Comparison of ENCODE assay signal across 10 cellular contexts in the genomic region with DNA sequence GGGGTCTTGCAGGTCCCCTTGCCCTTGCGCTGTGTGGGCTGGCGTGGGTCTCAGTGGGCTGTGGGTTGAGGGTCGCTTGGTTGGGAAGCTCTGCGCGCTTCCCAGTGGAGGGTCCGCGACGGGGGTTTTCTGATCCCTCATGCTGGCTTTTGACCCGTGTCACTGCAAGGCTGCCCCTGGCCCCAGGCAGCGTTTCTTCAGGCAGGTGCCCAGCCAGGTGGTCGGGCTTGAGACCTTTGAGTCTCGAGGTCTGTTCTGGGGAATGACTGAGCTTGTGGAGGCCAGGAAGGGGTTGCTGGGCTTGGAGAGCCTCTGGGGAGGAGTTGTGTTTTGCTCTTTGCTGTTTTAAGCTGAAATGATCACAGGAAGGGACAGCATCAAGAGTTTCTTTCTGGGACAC. TPM values are rescaled to one million over a fixed set of nuclear protein-coding genes. Genes with fewer than 3 reads are reported as not detected.
DNase-seq lines count a peak whose midpoint lies in the region; ATAC-seq and TF ChIP-seq lines count a peak whose summit lies in the region.
"Had no signal": no experiment of that assay in that cellular context is flagged by ENCODE, and none has a peak within 500 bp of the region (broad histone marks: within the 10 kb centered on the region; RNA-seq: fewer than 3 reads in every experiment).

No MANE protein-coding gene starts in this region.

- intact Hi-C loops in ovary (cut with DNase I), result loop anchor here (5.0 kb wide), 4 partner anchors 36 to 79 kb away; a partner anchor contains a TSS

- POLR2A ChIA-PET in activated CD4-positive, alpha-beta memory T cell treated with anti-CD3 and anti-CD28 coated beads, Interleukin-2, amount 10 ng/mL, durations not matched to agents 7 days and 5 days (lab: Charles Lee), result interaction anchor here (0.6 to 9.5 kb wide), 10 partner anchors 22 to 290 kb away, joined by 3 to 148 read pairs (median 18); a partner anchor contains a TSS

- no peak for ATAC-seq in CD4-positive, CD25-positive, alpha-beta regulatory T cell (ENCODE audit: low read depth in 2 of 2)
- ATAC-seq in HG03378 (IDR thresholded peaks at IDR 0.05; ENCODE audit: unreplicated experiment) (no peak), GM21576 (IDR thresholded peaks at IDR 0.05; ENCODE audit: unreplicated experiment) (no peak)

- CTCF ChIA-PET in activated CD4-positive, alpha-beta memory T cell treated with anti-CD3 and anti-CD28 coated beads, Interleukin-2, amount 10 ng/mL, durations not matched to agents 7 days and 5 days (lab: Charles Lee), result interaction anchor here (1.6 to 3.3 kb wide), 8 partner anchors 16 to 158 kb away, joined by 3 to 22 read pairs (median 10); a partner anchor contains a TSS

- DNase-seq in CD4-positive, CD25-positive, alpha-beta regulatory T cell, result no peak
- no peak for DNase-seq in activated CD4-positive, alpha-beta memory T cell treated with anti-CD3 and anti-CD28 coated beads, Interleukin-2, amount 10 ng/mL, durations not matched to agents 7 days and 5 days
- DNase-seq in fibroblast of pulmonary artery (ENCODE audit: low read depth), result peak; percentile 19
- no peak for DNase-seq in ovary
- DNase-seq in NCI-H2227 (lab: John Stamatoyannopoulos, UW; ENCODE audit: unreplicated experiment), result no peak
- DNase-seq in SKM-1 (lab: John Stamatoyannopoulos, UW; ENCODE audit: unreplicated experiment), result no peak
- DNase-seq: HCEC 1CT; stimulated activated CD4-positive, alpha-beta T cell treated with anti-CD3 and anti-CD28 coated beads, Interleukin-2, amount 100 ng/mL, for 24 hours had no signal

- H3K4me3 ChIP-seq in CD4-positive, CD25-positive, alpha-beta regulatory T cell (ENCODE audit: low read depth, low read length), result peak overlapping the region; percentile 66
- H3K4me3 ChIP-seq in fibroblast of pulmonary artery (replicated peaks; ENCODE audit: low read depth, low read length) (peak overlapping the region; percentile 81), ovary (peak overlapping the region; percentile 25)

- no peaks in the 10 kb centered on the region for H3K9me3 ChIP-seq in CD4-positive, CD25-positive, alpha-beta regulatory T cell (ENCODE audit: control insufficient read depth in 2 of 2, low read length in 2 of 2)
- no peaks in the 10 kb centered on the region for H3K9me3 ChIP-seq in ovary

- H3K27me3 Mint-ChIP-seq in CD4-positive, CD25-positive, alpha-beta regulatory T cell, result peaks cover 21% of the 10 kb centered on the region
- H3K27me3 Mint-ChIP-seq in activated CD4-positive, alpha-beta memory T cell treated with anti-CD3 and anti-CD28 coated beads, Interleukin-2, amount 10 ng/mL, durations not matched to agents 7 days and 5 days, result no peaks in the 10 kb centered on the region

- peak overlapping the region; percentile 84 to 98 (median 94) for H3K27ac Mint-ChIP-seq in CD4-positive, CD25-positive, alpha-beta regulatory T cell
- H3K27ac Mint-ChIP-seq in activated CD4-positive, alpha-beta memory T cell treated with anti-CD3 and anti-CD28 coated beads, Interleukin-2, amount 10 ng/mL, durations not matched to agents 7 days and 5 days, result peak overlapping the region; percentile 90

- WGBS in ovary, 3 donors, result 53 to 68% (median 59%) methylated on average over 12 of the region's 12 CpGs

- TF ChIP-seq CTCF in fibroblast of pulmonary artery (IDR thresholded peaks at IDR 0.05; ENCODE audit: low read length, missing control alignments) (no peak), ovary (IDR thresholded peaks at IDR 0.05) (no peak)

- peaks cover 13 to 76% (median 41%) of the 10 kb centered on the region in 4 donors for H3K4me1 Mint-ChIP-seq in CD4-positive, CD25-positive, alpha-beta regulatory T cell
- peaks cover 63% of the 10 kb centered on the region for H3K4me1 Mint-ChIP-seq in activated CD4-positive, alpha-beta memory T cell treated with anti-CD3 and anti-CD28 coated beads, Interleukin-2, amount 10 ng/mL, durations not matched to agents 7 days and 5 days

- H3K27me3 ChIP-seq in CD4-positive, CD25-positive, alpha-beta regulatory T cell (ENCODE audit: control insufficient read depth, insufficient read depth, low read length), result no peaks in the 10 kb centered on the region
- H3K27me3 ChIP-seq in ovary, result no peaks in the 10 kb centered on the region

- H3K27ac ChIP-seq in CD4-positive, CD25-positive, alpha-beta regulatory T cell (ENCODE audit: insufficient read depth, low read length, poor library complexity, severe bottlenecking), result peak overlapping the region; percentile 84
- peak overlapping the region in 1 of 2 donors; percentile 68 for H3K27ac ChIP-seq in ovary

- no peak for TF ChIP-seq POLR2A in ovary (IDR thresholded peaks at IDR 0.05)

- no peaks in the 10 kb centered on the region for H3K36me3 Mint-ChIP-seq in CD4-positive, CD25-positive, alpha-beta regulatory T cell
- H3K36me3 Mint-ChIP-seq in activated CD4-positive, alpha-beta memory T cell treated with anti-CD3 and anti-CD28 coated beads, Interleukin-2, amount 10 ng/mL, durations not matched to agents 7 days and 5 days (ENCODE audit: low read depth), result peaks cover 47% of the 10 kb centered on the region

- peaks cover 0 to 1% (median 0%) of the 10 kb centered on the region in 7 donors for H3K9me3 Mint-ChIP-seq in CD4-positive, CD25-positive, alpha-beta regulatory T cell
- no peaks in the 10 kb centered on the region for H3K9me3 Mint-ChIP-seq in activated CD4-positive, alpha-beta memory T cell treated with anti-CD3 and anti-CD28 coated beads, Interleukin-2, amount 10 ng/mL, durations not matched to agents 7 days and 5 days

- TF ChIP-seq EP300 in ovary (IDR thresholded peaks at IDR 0.05), result no peak

- H3K4me3 Mint-ChIP-seq in CD4-positive, CD25-positive, alpha-beta regulatory T cell, result peak overlapping the region; percentile 95 to 99 (median 96)
- H3K4me3 Mint-ChIP-seq in activated CD4-positive, alpha-beta memory T cell treated with anti-CD3 and anti-CD28 coated beads, Interleukin-2, amount 10 ng/mL, durations not matched to agents 7 days and 5 days, result peak overlapping the region; percentile 98

- H3K36me3 ChIP-seq in CD4-positive, CD25-positive, alpha-beta regulatory T cell (ENCODE audit: control insufficient read depth, insufficient read depth, low read length), result no peaks in the 10 kb centered on the region
- H3K36me3 ChIP-seq in ovary, result no peaks in the 10 kb centered on the region

- peaks cover 83% of the 10 kb centered on the region for H3K4me1 ChIP-seq in CD4-positive, CD25-positive, alpha-beta regulatory T cell (ENCODE audit: control insufficient read depth, insufficient read depth, low read length, poor library complexity, severe bottlenecking)
- H3K4me1 ChIP-seq in ovary (ENCODE audit: insufficient read depth), result peaks cover 46% of the 10 kb centered on the region

RNA-seq across cellular contexts. Expression of a gene that starts 5.3 kb away (rescaled TPM):
- total RNA-seq in CD4-positive, CD25-positive, alpha-beta regulatory T cell, result 218 TPM
- under 1 TPM; 0.25 to 0.57 (median 0.31) TPM for polyA plus RNA-seq in CD4-positive, CD25-positive, alpha-beta regulatory T cell
- 10 to 100 TPM; 58.0 to 61.5 TPM for total RNA-seq in activated CD4-positive, alpha-beta memory T cell treated with anti-CD3 and anti-CD28 coated beads, Interleukin-2, amount 10 ng/mL, durations not matched to agents 7 days and 5 days
- total RNA-seq in ovary, result 100 to 1,000 TPM in 3 of 7 donors, 10 to 100 TPM in 4; 27.8 to 109 (median 84.3) TPM
- polyA plus RNA-seq in ovary, result 10 to 100 TPM; 36.3 to 47.0 TPM

RNA-seq across cellular contexts. Expression of a gene that starts 38.9 kb away (rescaled TPM):
- 40.4 TPM for total RNA-seq in CD4-positive, CD25-positive, alpha-beta regulatory T cell
- polyA plus RNA-seq in CD4-positive, CD25-positive, alpha-beta regulatory T cell, result 10 to 100 TPM; 40.0 to 66.5 (median 51.5) TPM
- 10 to 100 TPM; 53.4 to 57.1 TPM for total RNA-seq in activated CD4-positive, alpha-beta memory T cell treated with anti-CD3 and anti-CD28 coated beads, Interleukin-2, amount 10 ng/mL, durations not matched to agents 7 days and 5 days
- total RNA-seq in ovary, result 10 to 100 TPM; 32.7 to 96.1 (median 61.7) TPM
- polyA plus RNA-seq in ovary, result 10 to 100 TPM in 1 of 2 donors, 1 to 10 TPM in 1; 3.4 to 69.2 TPM

Comparison
In these comparisons a context has a peak if more than half of its experiments do, and no peak if none do; other contexts are left out.
1. H3K4me3 ChIP-seq: peak in every context shown above with its lines; median percentile 81 in fibroblast of pulmonary artery; 66 in CD4-positive, CD25-positive, alpha-beta regulatory T cell; 25 in ovary.